1 cellular context compared by ENCODE assay signal in the genomic region with DNA sequence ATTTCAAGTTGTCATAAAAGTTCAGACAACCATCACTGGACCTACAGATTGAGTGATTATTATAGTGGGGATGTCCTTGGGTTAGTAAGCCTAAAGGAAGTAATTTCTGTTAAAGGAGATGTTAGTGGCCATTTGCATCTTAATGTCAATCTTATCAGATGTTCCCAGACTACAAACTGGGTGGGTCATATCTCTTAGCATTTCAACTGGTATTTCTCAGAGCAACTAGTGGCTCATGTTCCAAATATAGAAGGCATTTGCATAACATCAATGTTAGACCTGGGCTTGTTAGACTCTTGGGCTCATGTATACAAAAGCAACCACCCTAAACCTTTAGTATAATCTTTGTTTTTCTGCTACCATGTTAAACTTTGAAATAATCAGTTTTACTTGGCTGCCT.
A peak's percentile ranks its signal among the peaks of the same experiment; 100 is the strongest.
TF ChIP-seq lines count a peak whose summit lies in the region.

No MANE protein-coding gene starts in this region.

TF ChIP-seq in K562, 482 proteins besides CTCF, POLR2A, EP300 and RAD21 (continued from another document):
- TF ChIP-seq CTCFL (IDR thresholded peaks at IDR 0.05; ENCODE audit: borderline replicate concordance, insufficient read depth, low read depth, low read length, poor library complexity, severe bottlenecking) (no peak), TAL1 (IDR thresholded peaks at IDR 0.05) (peak; percentile 60), ZNF140 (CRISPR knock-in tag; IDR thresholded peaks at IDR 0.05) (no peak), NR3C1 (CRISPR knock-in tag; IDR thresholded peaks at IDR 0.05) (no peak), KLF16 (IDR thresholded peaks at IDR 0.05) (0 out of 2 replicates have a peak, but pooled peaks have one; percentile 34), FOXM1 (IDR thresholded peaks at IDR 0.05; ENCODE audit: low read depth) (0 out of 2 replicates have a peak, but pooled peaks have one; percentile 23), FOXM1 (CRISPR knock-in tag; IDR thresholded peaks at IDR 0.05; ENCODE audit: low read depth) (no peak), NFIC (IDR thresholded peaks at IDR 0.05) (no peak), ZNF518B (CRISPR knock-in tag; IDR thresholded peaks at IDR 0.05) (no peak), SLC30A9 (CRISPR knock-in tag; IDR thresholded peaks at IDR 0.05) (no peak), THRAP3 (IDR thresholded peaks at IDR 0.05; ENCODE audit: borderline replicate concordance) (no peak), MEIS2 (IDR thresholded peaks at IDR 0.05; ENCODE audit: partially characterized antibody) (peak; percentile 33), JUND (IDR thresholded peaks at IDR 0.05; ENCODE audit: borderline replicate concordance, low read depth, low read length) (peak; percentile 62; the same call in 1 of the 2 replicates), JUND (tag; IDR thresholded peaks at IDR 0.05; ENCODE audit: borderline replicate concordance, low read depth, low read length) (peak; percentile 53; the same call in 1 of the 3 replicates)
- TF ChIP-seq, protein P1, sequence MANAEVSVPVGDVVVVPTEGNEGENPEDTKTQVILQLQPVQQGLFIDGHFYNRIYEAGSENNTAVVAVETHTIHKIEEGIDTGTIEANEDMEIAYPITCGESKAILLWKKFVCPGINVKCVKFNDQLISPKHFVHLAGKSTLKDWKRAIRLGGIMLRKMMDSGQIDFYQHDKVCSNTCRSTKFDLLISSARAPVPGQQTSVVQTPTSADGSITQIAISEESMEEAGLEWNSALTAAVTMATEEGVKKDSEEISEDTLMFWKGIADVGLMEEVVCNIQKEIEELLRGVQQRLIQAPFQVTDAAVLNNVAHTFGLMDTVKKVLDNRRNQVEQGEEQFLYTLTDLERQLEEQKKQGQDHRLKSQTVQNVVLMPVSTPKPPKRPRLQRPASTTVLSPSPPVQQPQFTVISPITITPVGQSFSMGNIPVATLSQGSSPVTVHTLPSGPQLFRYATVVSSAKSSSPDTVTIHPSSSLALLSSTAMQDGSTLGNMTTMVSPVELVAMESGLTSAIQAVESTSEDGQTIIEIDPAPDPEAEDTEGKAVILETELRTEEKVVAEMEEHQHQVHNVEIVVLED (CRISPR knock-in tag; IDR thresholded peaks at IDR 0.05): no peak
